ENCODE assay signal across 19 cellular contexts in genomic region chr12:98719515-98720504, GRCh38.
DNase-seq lines count a peak whose midpoint lies in the region; ATAC-seq, FAIRE-seq and TF ChIP-seq lines count a peak whose summit lies in the region.
"Had no signal": no experiment of that assay in that cellular context is flagged by ENCODE, and none has a peak within 500 bp of the region (broad histone marks: within the 10 kb centered on the region; RNA-seq: fewer than 3 reads in every experiment).

No MANE protein-coding gene starts in this region.

- no peak for TF ChIP-seq POLR2A in GM12878 (IDR thresholded peaks at IDR 0.05; ENCODE audit: low read depth, low read length)

- DNase-seq in GM12878 (ENCODE audit: low read depth, low spot score) = no peak
- no peak for DNase-seq in kidney
- no peak for DNase-seq in dorsolateral prefrontal cortex
- DNase-seq in SJCRH30 = no peak
- no peak for DNase-seq in SKM-1 treated with dmso at 0.1 percent for 144 hours (lab: John Stamatoyannopoulos, UW; ENCODE audit: unreplicated experiment)
- DNase-seq: activated CD4-positive, CD25-positive, alpha-beta regulatory T cell; adrenal gland; AML-193; left ventricle myocardium inferior; NCI-H1436; nucleus accumbens; stimulated activated naive CD4-positive, alpha-beta T cell treated with Interleukin-2 at 50 U/mL for 16 hours; transverse colon had no signal

- H3K36me3 ChIP-seq in GM12878 (ENCODE audit: control insufficient read depth in 2 of 2, insufficient read depth in 2 of 2, low read length in 1 of 2) (peaks cover 0 to 16% of the 10 kb centered on the region in 2 experiments; a peak in 2 of 4 replicates), kidney (ENCODE audit: control insufficient read depth in 1 of 2, insufficient read depth in 2 of 2, low read length in 2 of 2) (peaks cover 4 to 14% of the 10 kb centered on the region in 2 donors), SJCRH30 (peaks cover 19% of the 10 kb centered on the region)

- POLR2A ChIA-PET in GM12878 (lab: Charles Lee) = interaction anchor here (0.6 to 1.1 kb wide), 3 partner anchors 33 to 201 kb away, joined by 3 read pairs; no protein-coding TSS in a partner anchor

- CTCF ChIA-PET in GM12878 (lab: Yijun Ruan, JAX) = interaction anchor here (0.6 to 1.4 kb wide), 8 partner anchors 17 to 279 kb away, joined by 3 to 5 read pairs (median 4); no protein-coding TSS in a partner anchor

- 0 out of 2 replicates have a peak overlapping the region, but pooled peaks have one; percentile 10 for H3K4me3 ChIP-seq in GM12878
- H3K4me3 ChIP-seq in kidney (ENCODE audit: low read length in 2 of 2) = no peak overlapping the region
- no peak overlapping the region for H3K4me3 ChIP-seq in dorsolateral prefrontal cortex
- no peak overlapping the region for H3K4me3 ChIP-seq in SJCRH30
- H3K4me3 ChIP-seq: adrenal gland, esophagus muscularis mucosa, left ventricle myocardium inferior, transverse colon had no signal

- 77% methylated on average over 4 of the region's 6 CpGs for WGBS in GM12878 (ENCODE audit: insufficient coverage, insufficient replicate concordance, low lambda C conversion rate, missing lambda C conversion rate)

- no peaks in the 10 kb centered on the region for H4K20me1 ChIP-seq in GM12878 (ENCODE audit: control insufficient read depth, insufficient read depth)

- FAIRE-seq in GM12878 (lab: Jason Lieb, UNC) (no peak), kidney (lab: Jason Lieb, UNC) (no peak)

- intact Hi-C loops in GM12878 (cut with micrococcal nuclease; ENCODE audit: unreplicated experiment) (no loop called here), kidney (cut with DNase I) (no loop called here), dorsolateral prefrontal cortex (cut with DNase I) (loop anchor here in 1 of 2 donors (10.0 kb wide), 1 partner anchor 275 kb away; no protein-coding TSS in a partner anchor)

- no peak for TF ChIP-seq EP300 in GM12878 (IDR thresholded peaks at IDR 0.05; ENCODE audit: borderline replicate concordance in 1 of 2, control insufficient read depth in 1 of 2, low read depth in 2 of 2, low read length in 2 of 2)

- ATAC-seq in GM18861 (IDR thresholded peaks at IDR 0.05; ENCODE audit: unreplicated experiment) = peak; percentile 50
- ATAC-seq in GM21529 (IDR thresholded peaks at IDR 0.05; ENCODE audit: unreplicated experiment) = peak; percentile 62
- peak; percentile 62 for ATAC-seq in HG03159 (IDR thresholded peaks at IDR 0.05; ENCODE audit: unreplicated experiment)
- ATAC-seq in GM12878 = peak; percentile 51
- ATAC-seq: activated T-helper 17 cell treated with anti-CD3 and anti-CD28 coated beads, Interleukin-2, amount 50 U/mL, for 72 hours; Right ventricle myocardium inferior had no signal

- H3K27ac ChIP-seq in GM12878 (ENCODE audit: control insufficient read depth, insufficient read depth) = peak overlapping the region; percentile 60
- H3K27ac ChIP-seq in kidney (ENCODE audit: low read depth in 2 of 2, low read length in 2 of 2) = no peak overlapping the region
- H3K27ac ChIP-seq in dorsolateral prefrontal cortex = no peak overlapping the region
- H3K27ac ChIP-seq in SJCRH30 = no peak overlapping the region
- H3K27ac ChIP-seq: adrenal gland, esophagus muscularis mucosa, left ventricle myocardium inferior, transverse colon had no signal

- in situ Hi-C loops in GM12878 (cut with MboI) = no loop called here

- no peaks in the 10 kb centered on the region for H3K79me2 ChIP-seq in GM12878 (ENCODE audit: control insufficient read depth, insufficient read depth, low read length)

- H3K9me3 ChIP-seq in GM12878 (replicated peaks; ENCODE audit: control insufficient read depth, insufficient read depth, low read length) = no peaks in the 10 kb centered on the region
- H3K9me3 ChIP-seq in kidney (ENCODE audit: control insufficient read depth in 1 of 2, low read length in 2 of 2) = no peaks in the 10 kb centered on the region
- H3K9me3 ChIP-seq in SJCRH30 (replicated peaks) = no peaks in the 10 kb centered on the region
- H3K9me3 ChIP-seq: adrenal gland, esophagus muscularis mucosa, left ventricle myocardium inferior, transverse colon had no signal

- BruUV-seq in GM12878 (replicated peaks; lab: Mats Ljungman, UMichigan) = no TSS peak

- H3K4me2 ChIP-seq in GM12878 (ENCODE audit: control insufficient read depth, insufficient read depth) = peak overlapping the region; percentile 47; the same call in 1 of the 2 replicates

- no peak for TF ChIP-seq RAD21 in GM12878 (IDR thresholded peaks at IDR 0.05; ENCODE audit: insufficient read depth, low read depth, low read length)

- no peak overlapping the region for H2AFZ ChIP-seq in GM12878 (ENCODE audit: control insufficient read depth, low read depth, low read length)

- TF ChIP-seq CTCF in GM12878 (IDR thresholded peaks at IDR 0.05 in 2 of 3, conservative IDR thresholded peaks at IDR 0.05 in 1 of 3; ENCODE audit: control insufficient read depth in 2 of 3, extremely low read depth in 1 of 3, insufficient read depth in 1 of 3, low read depth in 3 of 3, low read length in 3 of 3) (no peak), kidney (IDR thresholded peaks at IDR 0.05; ENCODE audit: borderline replicate concordance, extremely low read depth, insufficient read depth) (no peak), dorsolateral prefrontal cortex (IDR thresholded peaks at IDR 0.05 in 54 of 56, conservative IDR thresholded peaks at IDR 0.05 in 2 of 56; ENCODE audit: low read depth in 1 of 56, partially characterized antibody in 56 of 56) (no peak)

- no peak overlapping the region for H3K9ac ChIP-seq in GM12878 (ENCODE audit: control insufficient read depth, insufficient read depth, low read length)
- no peak overlapping the region for H3K9ac ChIP-seq in kidney (ENCODE audit: low read length in 2 of 2)

- H3K27me3 ChIP-seq in GM12878 (replicated peaks in 1 of 2; ENCODE audit: control insufficient read depth in 2 of 2, insufficient read depth in 2 of 2, low read length in 1 of 2) (no peaks in the 10 kb centered on the region), dorsolateral prefrontal cortex (no peaks in the 10 kb centered on the region), SJCRH30 (no peaks in the 10 kb centered on the region)
- H3K27me3 ChIP-seq: adrenal gland, esophagus muscularis mucosa, transverse colon had no signal

- peaks cover 4% of the 10 kb centered on the region for H3K4me1 ChIP-seq in GM12878 (ENCODE audit: control insufficient read depth, insufficient read depth, low read length)
- no peaks in the 10 kb centered on the region for H3K4me1 ChIP-seq in kidney (ENCODE audit: control insufficient read depth in 1 of 2, insufficient read depth in 1 of 2, low read depth in 1 of 2, low read length in 2 of 2)
- H3K4me1 ChIP-seq in SJCRH30 = no peaks in the 10 kb centered on the region
- H3K4me1 ChIP-seq: esophagus muscularis mucosa, left ventricle myocardium inferior, transverse colon had no signal

- SMC1A ChIA-PET in GM12878 (lab: Charles Lee; ENCODE audit: uncharacterized antibody, unreplicated experiment) = interaction anchor here (0.6 to 5.4 kb wide), 10 partner anchors 8 to 240 kb away, joined by 3 to 27 read pairs (median 4); no protein-coding TSS in a partner anchor

- RAD21 ChIA-PET in GM12878 (lab: Charles Lee; ENCODE audit: unreplicated experiment) = interaction anchor here (0.6 to 0.9 kb wide), 3 partner anchors 10 to 49 kb away, joined by 3 to 5 read pairs (median 3); no protein-coding TSS in a partner anchor

TF ChIP-seq in GM12878, 131 proteins besides CTCF, POLR2A, EP300 and RAD21 (continues in another document):
- no peak for TF ChIP-seq SMARCA5 (IDR thresholded peaks at IDR 0.05)
- no peak for TF ChIP-seq CREM (IDR thresholded peaks at IDR 0.05; ENCODE audit: low read depth)
- TF ChIP-seq SKIL (IDR thresholded peaks at IDR 0.05; ENCODE audit: low read depth, poor library complexity, severe bottlenecking) = no peak
- peak; percentile 20 for TF ChIP-seq MEF2B (IDR thresholded peaks at IDR 0.05; ENCODE audit: partially characterized antibody, poor library complexity, severe bottlenecking)
- peak; percentile 42; the same call in 1 of the 2 replicates for TF ChIP-seq MEF2A (IDR thresholded peaks at IDR 0.05; ENCODE audit: insufficient read depth, low read depth, low read length)
- no peak for TF ChIP-seq BMI1 (IDR thresholded peaks at IDR 0.05; ENCODE audit: borderline replicate concordance)
- TF ChIP-seq ZBTB11 (CRISPR knock-in tag; IDR thresholded peaks at IDR 0.05) = no peak
